ENCODE assay signal across 10 cellular contexts in genomic region chr16:87856796-87857228, GRCh38. TPM values are rescaled to one million over a fixed set of nuclear protein-coding genes. Genes with fewer than 3 reads are reported as not detected.
DNase-seq lines count a peak whose midpoint lies in the region; ATAC-seq and TF ChIP-seq lines count a peak whose summit lies in the region.
"Had no signal": no experiment of that assay in that cellular context is flagged by ENCODE, and none has a peak within 500 bp of the region (broad histone marks: within the 10 kb centered on the region; RNA-seq: fewer than 3 reads in every experiment).

No MANE protein-coding gene starts in this region.

- H3K27ac ChIP-seq in SU-DHL-6 (ENCODE audit: low read depth, low read length): peak overlapping the region; percentile 88
- H3K27ac ChIP-seq in esophagus muscularis mucosa (replicated peaks in 1 of 4): peak overlapping the region; percentile 78 to 84 (median 82)
- H3K27ac ChIP-seq in smooth muscle cell (ENCODE audit: low read depth): peak overlapping the region; percentile 98
- H3K27ac ChIP-seq in GM23248: no peak overlapping the region
- no peak overlapping the region for H3K27ac ChIP-seq in uterus
- H3K27ac ChIP-seq: ovary had no signal

- H3K79me2 ChIP-seq in SU-DHL-6 (ENCODE audit: insufficient read depth, low read length) (peaks cover 96% of the 10 kb centered on the region), smooth muscle cell (ENCODE audit: low read depth) (peaks cover 66% of the 10 kb centered on the region), GM23248 (ENCODE audit: insufficient read depth) (peaks cover 90% of the 10 kb centered on the region)

- H3K9me2 ChIP-seq in SU-DHL-6 (replicated peaks; ENCODE audit: insufficient read depth, low read length) (no peaks in the 10 kb centered on the region), GM23248 (ENCODE audit: insufficient read depth) (no peaks in the 10 kb centered on the region)

- H3F3A ChIP-seq in SU-DHL-6 (ENCODE audit: insufficient read depth): peaks cover 28% of the 10 kb centered on the region
- H3F3A ChIP-seq in smooth muscle cell (ENCODE audit: low read depth): peaks cover 30% of the 10 kb centered on the region
- H3F3A ChIP-seq in GM23248 (ENCODE audit: insufficient read depth): peaks cover 5% of the 10 kb centered on the region; the same call in 1 of the 2 replicates

- DNase-seq in GM06990 (ENCODE audit: extremely low read depth, insufficient read length) (no peak), esophagus muscularis mucosa (ENCODE audit: extremely low spot score) (no peak), smooth muscle cell (lab: John Stamatoyannopoulos, UW; ENCODE audit: unreplicated experiment) (no peak), GM23248 (no peak), uterus (no peak)
- DNase-seq: NCI-H2227 treated with DMSO at 0.1 percent for 48 hours had no signal

- H3K4me2 ChIP-seq in SU-DHL-6 (ENCODE audit: low read depth, low read length, poor library complexity, severe bottlenecking) (peak overlapping the region; percentile 45), smooth muscle cell (no peak overlapping the region), GM23248 (ENCODE audit: unreplicated experiment) (no peak overlapping the region)

- no peaks in the 10 kb centered on the region for H4K20me1 ChIP-seq in SU-DHL-6 (ENCODE audit: low read depth, low read length)
- peaks cover 70% of the 10 kb centered on the region for H4K20me1 ChIP-seq in smooth muscle cell (ENCODE audit: low read depth)
- H4K20me1 ChIP-seq in GM23248 (ENCODE audit: insufficient read depth): peaks cover 6% of the 10 kb centered on the region; the same call in 1 of the 2 replicates

- 91% methylated on average over 10 of the region's 15 CpGs for WGBS in esophagus muscularis mucosa
- WGBS in smooth muscle cell (ENCODE audit: low lambda C conversion rate): 63% methylated on average over 13 of the region's 15 CpGs
- WGBS in GM23248 (ENCODE audit: low coverage in 1 of 2, low lambda C conversion rate in 2 of 2, missing lambda C conversion rate in 2 of 2), 2 experiments: 93 to 95% methylated on average over 15 of the region's 15 CpGs

- H2AFZ ChIP-seq in SU-DHL-6 (ENCODE audit: low read depth, low read length, severe bottlenecking) (no peak overlapping the region), smooth muscle cell (ENCODE audit: low read depth) (no peak overlapping the region), GM23248 (no peak overlapping the region)

- TF ChIP-seq EP300 in esophagus muscularis mucosa (IDR thresholded peaks at IDR 0.05): no peak

- H3K9me3 ChIP-seq in SU-DHL-6 (ENCODE audit: insufficient read depth, low read length): no peaks in the 10 kb centered on the region
- no peaks in the 10 kb centered on the region for H3K9me3 ChIP-seq in esophagus muscularis mucosa
- H3K9me3 ChIP-seq in smooth muscle cell (replicated peaks; ENCODE audit: low read depth): no peaks in the 10 kb centered on the region
- H3K9me3 ChIP-seq in GM23248 (ENCODE audit: low read depth): no peaks in the 10 kb centered on the region
- H3K9me3 ChIP-seq in uterus: no peaks in the 10 kb centered on the region
- H3K9me3 ChIP-seq: ovary had no signal

- H3K9ac ChIP-seq in SU-DHL-6 (ENCODE audit: low read length) (no peak overlapping the region), smooth muscle cell (ENCODE audit: low read depth) (no peak overlapping the region), GM23248 (no peak overlapping the region)

- no peak for TF ChIP-seq CTCF in GM06990 (IDR thresholded peaks at IDR 0.05; ENCODE audit: insufficient read depth, low read length, poor library complexity, severe bottlenecking)
- TF ChIP-seq CTCF in SU-DHL-6 (IDR thresholded peaks at IDR 0.05; ENCODE audit: insufficient read depth, low read length, poor library complexity, severe bottlenecking): no peak
- no peak for TF ChIP-seq CTCF in esophagus muscularis mucosa (IDR thresholded peaks at IDR 0.05)
- TF ChIP-seq CTCF in smooth muscle cell (IDR thresholded peaks at IDR 0.05; ENCODE audit: borderline replicate concordance, insufficient read depth, poor library complexity, severe bottlenecking): no peak
- TF ChIP-seq CTCF in uterus (IDR thresholded peaks at IDR 0.05): no peak

- intact Hi-C loops in esophagus muscularis mucosa (cut with DNase I): no loop called here
- intact Hi-C loops in uterus (cut with DNase I; ENCODE audit: low total_unique reads): no loop called here

- in situ Hi-C loops in GM23248 (cut with MboI): no loop called here

- no peak for ATAC-seq in GM21737 (IDR thresholded peaks at IDR 0.05; ENCODE audit: unreplicated experiment)
- no peak for ATAC-seq in GM19395 (IDR thresholded peaks at IDR 0.05; ENCODE audit: unreplicated experiment)

- H3K4me1 ChIP-seq in esophagus muscularis mucosa: peaks cover 32 to 95% (median 91%) of the 10 kb centered on the region in 4 donors
- peaks cover 17% of the 10 kb centered on the region for H3K4me1 ChIP-seq in smooth muscle cell (ENCODE audit: low read depth)
- H3K4me1 ChIP-seq in GM23248 (ENCODE audit: insufficient read depth): peaks cover 25% of the 10 kb centered on the region
- H3K4me1 ChIP-seq in uterus: no peaks in the 10 kb centered on the region

- no peak for TF ChIP-seq POLR2A in esophagus muscularis mucosa (IDR thresholded peaks at IDR 0.05; ENCODE audit: low read depth)
- TF ChIP-seq POLR2A in uterus (IDR thresholded peaks at IDR 0.05): no peak

- H3K27me3 ChIP-seq in GM06990 (replicated peaks; ENCODE audit: control insufficient read depth, insufficient read depth, low read length): no peaks in the 10 kb centered on the region
- H3K27me3 ChIP-seq in SU-DHL-6 (ENCODE audit: low read length): no peaks in the 10 kb centered on the region
- H3K27me3 ChIP-seq in esophagus muscularis mucosa: no peaks in the 10 kb centered on the region
- no peaks in the 10 kb centered on the region for H3K27me3 ChIP-seq in smooth muscle cell (ENCODE audit: low read depth)
- H3K27me3 ChIP-seq in GM23248 (replicated peaks; ENCODE audit: insufficient read depth): no peaks in the 10 kb centered on the region
- no peaks in the 10 kb centered on the region for H3K27me3 ChIP-seq in uterus
- H3K27me3 ChIP-seq: ovary had no signal

- peak overlapping the region; percentile 49 for H3K4me3 ChIP-seq in GM06990 (replicated peaks; ENCODE audit: low read depth, low read length)
- no peak overlapping the region for H3K4me3 ChIP-seq in SU-DHL-6 (ENCODE audit: insufficient read depth, low read length, poor library complexity, severe bottlenecking)
- no peak overlapping the region for H3K4me3 ChIP-seq in esophagus muscularis mucosa
- no peak overlapping the region for H3K4me3 ChIP-seq in smooth muscle cell
- H3K4me3 ChIP-seq in GM23248: no peak overlapping the region
- no peak overlapping the region for H3K4me3 ChIP-seq in uterus
- H3K4me3 ChIP-seq: ovary had no signal

- peaks cover 18% of the 10 kb centered on the region for H3K36me3 ChIP-seq in GM06990 (ENCODE audit: control insufficient read depth, insufficient read depth, low read length)
- no peaks in the 10 kb centered on the region for H3K36me3 ChIP-seq in SU-DHL-6 (ENCODE audit: low read length)
- no peaks in the 10 kb centered on the region for H3K36me3 ChIP-seq in esophagus muscularis mucosa
- H3K36me3 ChIP-seq in smooth muscle cell (ENCODE audit: low read depth): no peaks in the 10 kb centered on the region
- no peaks in the 10 kb centered on the region for H3K36me3 ChIP-seq in GM23248 (ENCODE audit: low read depth)
- H3K36me3 ChIP-seq in uterus: no peaks in the 10 kb centered on the region
- H3K36me3 ChIP-seq: ovary had no signal

RNA-seq across cellular contexts. Expression of gene SLC7A5, which starts 12.5 kb away (rescaled TPM):
- 10 to 100 TPM in 1 of 4 donors, 1 to 10 TPM in 3; 3.3 to 17.7 (median 4.3) TPM for total RNA-seq in esophagus muscularis mucosa
- total RNA-seq in smooth muscle cell: 40.5 and 51.3 TPM in 2 replicates
- polyA plus RNA-seq in smooth muscle cell: 58.8 and 153 TPM in 2 replicates
- total RNA-seq in GM23248 (2014; rRNA removed; shearing (Covaris generic)): 79.0 and 99.5 TPM in 2 replicates
- 69.0 and 69.9 TPM in 2 replicates for polyA plus RNA-seq in GM23248 (2016; fragmentation: Nextera tagmentation; extraction: Ambion mirVana)
- total RNA-seq in uterus: 1 to 10 TPM in 2 of 4 donors, under 1 TPM in 1, not detected in 1; 0.88 to 2.0 (median 1.3) TPM

Comparison
In these comparisons a context has a peak if more than half of its experiments do, and no peak if none do; other contexts are left out.
1. H3K27ac ChIP-seq: peak in SU-DHL-6 (single experiment), esophagus muscularis mucosa (4 of 4) and smooth muscle cell (single experiment); none in GM23248 (single experiment) and uterus (0 of 2).